In the genomic region with DNA sequence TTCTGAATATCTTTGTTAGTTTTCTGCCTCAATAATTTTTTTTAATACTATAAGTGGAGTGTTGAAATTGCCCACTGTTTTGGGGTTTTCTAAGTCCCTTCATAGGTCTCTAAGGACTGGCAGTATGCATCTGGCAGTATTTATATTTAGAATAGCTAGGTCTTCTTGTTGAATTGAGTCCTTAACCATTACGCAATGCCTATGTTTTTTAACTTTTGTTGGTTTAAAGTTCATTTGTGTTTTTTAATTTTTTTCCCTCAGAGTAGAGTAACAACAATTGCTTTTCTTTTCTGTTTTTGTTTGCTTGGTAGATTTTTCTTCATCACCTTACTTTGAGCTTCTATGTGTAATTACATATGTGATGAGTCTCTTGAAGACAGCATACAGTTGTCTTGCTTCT, we compare ENCODE assay signal across 33 cellular contexts.
"Had no signal": no experiment of that assay in that cellular context is flagged by ENCODE, and none has a peak within 500 bp of the region (broad histone marks: within the 10 kb centered on the region; RNA-seq: fewer than 3 reads in every experiment).

No MANE protein-coding gene starts in this region.

- H3K36me3 ChIP-seq: adrenal gland, ascending aorta, brain microvascular endothelial cell, breast epithelium, cardiac muscle cell had no signal

- FAIRE-seq: astrocyte, bronchial epithelial cell had no signal

- ATAC-seq: activated naive CD4-positive, alpha-beta T cell treated with anti-CD3 and anti-CD28 coated beads, Interleukin-2, amount 50 U/mL, for 72 hours; activated naive CD8-positive, alpha-beta T cell treated with anti-CD3 and anti-CD28 coated beads, Interleukin-2, amount 50 U/mL, for 24 hours; activated T-cell treated with anti-CD3 and anti-CD28 coated beads, Interleukin-2, amount 50 U/mL, for 4 hours; activated T-cell treated with anti-CD3 and anti-CD28 coated beads, Interleukin-2, amount 50 U/mL, for 72 hours; activated T-helper 17 cell treated with anti-CD3 and anti-CD28 coated beads, Interleukin-2, amount 50 U/mL, for 72 hours; body of pancreas had no signal

- H3K4me1 ChIP-seq: adrenal gland, ascending aorta, body of pancreas, breast epithelium had no signal

- H3K27me3 ChIP-seq: adrenal gland, ascending aorta, body of pancreas, brain microvascular endothelial cell, breast epithelium, cardiac muscle cell had no signal

- H3K4me3 ChIP-seq: adrenal gland, ascending aorta, body of pancreas, breast epithelium, cardiac muscle cell had no signal

- DNase-seq: activated effector memory CD4-positive, alpha-beta T cell treated with anti-CD3 and anti-CD28 coated beads, Interleukin-2, amount 50 U/mL, for 16 hours; activated effector memory CD4-positive, alpha-beta T cell treated with Interleukin-2 at 50 U/mL for 16 hours; activated gamma-delta T cell; activated gamma-delta T cell treated with Interleukin-2 at 50 U/mL for 16 hours; activated naive CD4-positive, alpha-beta T cell; activated naive CD4-positive, alpha-beta T cell treated with anti-CD3 and anti-CD28 coated beads for 36 hours; activated naive CD4-positive, alpha-beta T cell treated with anti-CD3 and anti-CD28 coated beads, Interleukin-2, amount 10 ng/mL, durations not matched to agents 7 days and 5 days; activated naive CD4-positive, alpha-beta T cell treated with anti-CD3 and anti-CD28 coated beads, Interleukin-2, amount 50 U/mL, for 16 hours; activated naive CD4-positive, alpha-beta T cell treated with Interleukin-2 at 50 U/mL for 16 hours; activated naive CD8-positive, alpha-beta T cell treated with anti-CD3 and anti-CD28 coated beads for 36 hours; activated naive CD8-positive, alpha-beta T cell treated with anti-CD3 and anti-CD28 coated beads, Interleukin-2, amount 10 ng/mL, durations not matched to agents 7 days and 5 days; activated naive CD8-positive, alpha-beta T cell treated with anti-CD3 and anti-CD28 coated beads, Interleukin-2, amount 50 U/mL, for 24 hours; activated T-cell treated with anti-CD3 and anti-CD28 coated beads, Interleukin-2, amount 50 U/mL, for 24 hours; activated T-cell treated with anti-CD3 and anti-CD28 coated beads, Interleukin-2, amount 50 U/mL, for 4 hours; activated T-cell treated with anti-CD3 and anti-CD28 coated beads, Interleukin-2, amount 50 U/mL, for 48 hours; activated T-cell treated with anti-CD3 and anti-CD28 coated beads, Interleukin-2, amount 50 U/mL, for 72 hours; adrenal gland; amniotic stem cell; amygdala; anterior cingulate cortex; aorta; body of pancreas; brain microvascular endothelial cell; caudate nucleus; central memory CD4-positive, alpha-beta T cell; cerebellar nuclear complex had no signal

- H3K27ac ChIP-seq: adrenal gland, ascending aorta, body of pancreas, brain microvascular endothelial cell, breast epithelium, cardiac muscle cell had no signal
